In genomic region chr1:203304919-203305808, GRCh38 we compare ENCODE assay signal across 8 cellular contexts. TPM values are rescaled to one million over a fixed set of nuclear protein-coding genes. Genes with fewer than 3 reads are reported as not detected.
A peak's percentile ranks its signal among the peaks of the same experiment; 100 is the strongest.
DNase-seq lines count a peak whose midpoint lies in the region; ATAC-seq and TF ChIP-seq lines count a peak whose summit lies in the region.

Gene BTG2, plus strand, starts transcription at chr1:203305519. Its CDS starts 88 bp downstream, at chr1:203305607.

- H2AFZ ChIP-seq in OCI-LY7 (ENCODE audit: low read length), result no peak within 1 kb of the TSS

- ATAC-seq in GM21529 (IDR thresholded peaks at IDR 0.05; ENCODE audit: unreplicated experiment), result peak; percentile 69

- no peaks in the 10 kb centered on the region for H3K9me2 ChIP-seq in OCI-LY7 (ENCODE audit: insufficient read depth, low read length)

- H3K27ac Mint-ChIP-seq in IgD-negative memory B cell, result peak within 1 kb of the TSS; percentile 98 to 100 (median 99)

- H3K79me2 ChIP-seq in OCI-LY7 (ENCODE audit: insufficient read depth, low read depth, low read length), result peaks cover 77% of the 10 kb centered on the region

- no peaks in the 10 kb centered on the region for H3K27me3 Mint-ChIP-seq in IgD-negative memory B cell

- H3K36me3 ChIP-seq in OCI-LY7 (ENCODE audit: insufficient read depth, low read length), result peaks cover 48% of the 10 kb centered on the region

- BruUV-seq in OCI-LY7 (replicated peaks; lab: Mats Ljungman, UMichigan), result TSS peak; percentile 92

- no peaks in the 10 kb centered on the region for H3K27me3 ChIP-seq in mononuclear cell (ENCODE audit: insufficient read depth, low read length)

- H3K9me3 ChIP-seq in OCI-LY7 (ENCODE audit: low read length), result no peaks in the 10 kb centered on the region
- no peaks in the 10 kb centered on the region for H3K9me3 ChIP-seq in mononuclear cell (ENCODE audit: low read depth, low read length)

- H3K4me2 ChIP-seq in OCI-LY7 (ENCODE audit: low read length), result peak within 1 kb of the TSS; percentile 98

- H3K4me3 Mint-ChIP-seq in IgD-negative memory B cell, result peak within 1 kb of the TSS; percentile 95 to 99 (median 98)

- H3K4me3 ChIP-seq in OCI-LY7 (ENCODE audit: low read depth, low read length, poor library complexity, severe bottlenecking) (peak within 1 kb of the TSS; percentile 96), epithelial cell of esophagus (ENCODE audit: low read length) (peak within 1 kb of the TSS; percentile 100), mononuclear cell (ENCODE audit: low read length) (peak within 1 kb of the TSS; percentile 100)

- CTCF ChIA-PET in OCI-LY7 (lab: Charles Lee; ENCODE audit: unreplicated experiment), result interaction anchor here (0.6 to 4.3 kb wide), 2 partner anchors 14 to 15 kb away, joined by 6 to 23 read pairs; no protein-coding TSS in a partner anchor

- TF ChIP-seq CTCF in OCI-LY7 (conservative IDR thresholded peaks at IDR 0.05; ENCODE audit: low read length) (no peak), epithelial cell of esophagus (IDR thresholded peaks at IDR 0.05; ENCODE audit: insufficient read depth, low read depth, low read length, missing control alignments) (no peak)

- peaks cover 33% of the 10 kb centered on the region for H4K20me1 ChIP-seq in OCI-LY7 (ENCODE audit: insufficient read depth, low read length)

- POLR2A ChIA-PET in OCI-LY7 (lab: Charles Lee), result interaction anchor here (0.6 to 9.7 kb wide), 8 partner anchors 15 to 1982 kb away, joined by 3 to 309 read pairs (median 6); no protein-coding TSS in a partner anchor

- DNase-seq in DMS 273 treated with DMSO at 0.1 percent for 48 hours (lab: John Stamatoyannopoulos, UW) (peak; percentile 67), OCI-LY7 (ENCODE audit: low spot score) (peak; percentile 91), activated T-cell treated with anti-CD3 and anti-CD28 coated beads for 4 hours (peak; percentile 84), epithelial cell of esophagus (ENCODE audit: low read depth) (peak; percentile 93)
- DNase-seq in stimulated activated CD8-positive, alpha-beta memory T cell treated with anti-CD3 and anti-CD28 coated beads, Interleukin-4, amount 100 ng/mL, for 1 hour (ENCODE audit: low read depth in 2 of 2, low spot score in 1 of 2), result peak; percentile 88 to 89

- peak within 1 kb of the TSS; percentile 98 for H3K27ac ChIP-seq in OCI-LY7 (ENCODE audit: low read depth, low read length, poor library complexity, severe bottlenecking)

- H3K4me1 ChIP-seq in OCI-LY7 (ENCODE audit: insufficient read depth, low read length, poor library complexity, severe bottlenecking) (peaks cover 66% of the 10 kb centered on the region), mononuclear cell (ENCODE audit: insufficient read depth, low read length) (peaks cover 82% of the 10 kb centered on the region)

- H3K4me1 Mint-ChIP-seq in IgD-negative memory B cell, result peaks cover 43 to 62% (median 62%) of the 10 kb centered on the region in 3 donors

- intact Hi-C loops in OCI-LY7 (cut with micrococcal nuclease; ENCODE audit: unreplicated experiment), result loop anchor here (1.0 kb wide), 3 partner anchors 16 to 32 kb away; no protein-coding TSS in a partner anchor

- no peaks in the 10 kb centered on the region for H3K9me3 Mint-ChIP-seq in IgD-negative memory B cell

- peaks cover 31% of the 10 kb centered on the region for H3K36me3 Mint-ChIP-seq in IgD-negative memory B cell

RNA-seq across cellular contexts. Expression of gene BTG2, which starts in this region (rescaled TPM):
- 202 TPM for polyA plus RNA-seq in IgD-negative memory B cell
- total RNA-seq in OCI-LY7 (2014; rRNA removed; shearing (Covaris generic)), result 146 and 156 TPM in 2 replicates
- 99.5 and 102 TPM in 2 replicates for total RNA-seq in OCI-LY7 (2022)
- total RNA-seq in mononuclear cell, result 842 TPM

Comparison
In these comparisons a context has a peak if more than half of its experiments do, and no peak if none do; other contexts are left out.
1. Peak in every context shown above with its lines: DNase-seq, ATAC-seq, H3K4me3 ChIP-seq and H3K27ac ChIP-seq.